Comparison of ENCODE assay signal across 19 cellular contexts in the genomic region with DNA sequence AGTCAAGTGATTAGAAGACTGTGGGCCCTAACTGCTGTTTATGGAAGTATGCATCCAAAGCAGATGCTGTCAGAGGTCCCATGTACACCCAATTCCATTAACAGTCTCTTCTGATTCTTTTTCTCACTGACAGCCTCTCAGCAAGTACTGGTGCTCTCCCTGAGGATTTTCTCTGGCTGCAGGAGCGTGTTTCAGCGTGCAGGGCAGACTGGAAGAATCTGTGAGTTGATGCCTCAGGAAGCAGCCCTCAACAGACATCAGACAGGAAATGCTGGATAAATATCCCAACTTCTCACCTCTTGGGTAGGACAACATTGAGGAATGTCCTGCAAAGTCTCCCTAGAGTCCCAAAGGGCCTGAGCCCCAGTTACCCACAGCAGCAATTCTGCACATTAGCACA.
"Had no signal": no experiment of that assay in that cellular context is flagged by ENCODE, and none has a peak within 500 bp of the region (broad histone marks: within the 10 kb centered on the region; RNA-seq: fewer than 3 reads in every experiment).

No MANE protein-coding gene starts in this region.

- H3K9me3 ChIP-seq: adrenal gland, left lung, thoracic aorta, upper lobe of right lung had no signal

- H3K27me3 ChIP-seq: cardiac muscle cell, left lung, upper lobe of right lung had no signal

- H3K36me3 ChIP-seq: adrenal gland, cardiac muscle cell, left lung, thoracic aorta, upper lobe of right lung, WERI-Rb-1 had no signal

- H3K4me1 ChIP-seq: adrenal gland had no signal

- H3K4me3 ChIP-seq: adrenal gland, cardiac muscle cell, left lung, skin epidermis, thoracic aorta, upper lobe of right lung had no signal

- ATAC-seq: activated T-cell treated with anti-CD3 and anti-CD28 coated beads, Interleukin-2, amount 50 U/mL, for 72 hours; right cardiac atrium; stimulated activated naive CD8-positive, alpha-beta T cell treated with anti-CD3 and anti-CD28 coated beads, Interleukin-15, amount 100 ng/mL, for 72 hours; T-helper 17 cell; upper lobe of right lung had no signal

- DNase-seq: activated CD4-positive, alpha-beta T cell treated with anti-CD3 and anti-CD28 coated beads for 1 hour; activated CD4-positive, alpha-beta T cell treated with anti-CD3 and anti-CD28 coated beads, Interleukin-2, amount 50 U/mL, for 4 hours; activated effector memory CD4-positive, alpha-beta T cell treated with anti-CD3 and anti-CD28 coated beads, Interleukin-2, amount 50 U/mL, for 16 hours; activated T-cell treated with anti-CD3 and anti-CD28 coated beads, Interleukin-2, amount 50 U/mL, for 72 hours; adrenal gland; effector memory CD4-positive, alpha-beta T cell; foreskin melanocyte; hypothalamus; left lung; right cardiac atrium; stimulated activated CD4-positive, alpha-beta T cell treated with anti-CD3 and anti-CD28 coated beads, Interleukin-15, amount 100 ng/mL, for 24 hours; stimulated activated CD4-positive, alpha-beta T cell treated with anti-CD3 and anti-CD28 coated beads, Interleukin-2, amount 100 ng/mL, for 48 hours; stimulated activated naive CD8-positive, alpha-beta T cell treated with anti-CD3 and anti-CD28 coated beads, Interleukin-15, amount 100 ng/mL, for 72 hours; T-helper 17 cell; upper lobe of right lung; WERI-Rb-1 had no signal

- H3K27ac ChIP-seq: adrenal gland, cardiac muscle cell, thoracic aorta, upper lobe of right lung, WERI-Rb-1 had no signal
